ENCODE assay signal across 7 cellular contexts in genomic region chr14:21748869-21749303, GRCh38.
DNase-seq lines count a peak whose midpoint lies in the region; ATAC-seq and TF ChIP-seq lines count a peak whose summit lies in the region.

No MANE protein-coding gene starts in this region.

- no peaks in the 10 kb centered on the region for H3K9me2 ChIP-seq in PC-3 (replicated peaks; ENCODE audit: low read length)

- no peak overlapping the region for H3K27ac ChIP-seq in PC-3 (ENCODE audit: low read length)

- H3K79me2 ChIP-seq in PC-3 (ENCODE audit: low read length) = no peaks in the 10 kb centered on the region

- H3K27me3 ChIP-seq in PC-3 (ENCODE audit: low read length) = peaks cover 51% of the 10 kb centered on the region

- H2AFZ ChIP-seq in PC-3 (ENCODE audit: low read length) = no peak overlapping the region

- intact Hi-C loops in PC-3 (cut with micrococcal nuclease) = no loop called here
- intact Hi-C loops in activated T-helper 1 cell treated with anti-CD3 and anti-CD28 coated beads, Interleukin-12 subunit alpha, Interleukin-12 subunit beta, Interleukin-2, Interleukin-4 antibody, amounts not matched to agents 30 ng/mL and 10 ng/mL and 1 ng/mL, durations not matched to agents 14 hours and 24 hours and 36 hours (cut with micrococcal nuclease) = loop anchor here (5.0 kb wide), 1 partner anchor 808 kb away; no protein-coding TSS in a partner anchor

- H3K9me3 ChIP-seq in PC-3 (ENCODE audit: low read length) = no peaks in the 10 kb centered on the region

- peaks cover 8% of the 10 kb centered on the region for H3K4me1 Mint-ChIP-seq in activated T-helper 1 cell treated with anti-CD3 and anti-CD28 coated beads, Interleukin-12 subunit alpha, Interleukin-12 subunit beta, Interleukin-2, Interleukin-4 antibody, amounts not matched to agents 30 ng/mL and 10 ng/mL and 1 ng/mL, durations not matched to agents 14 hours and 24 hours and 36 hours (ENCODE audit: low read depth)

- H3K9ac ChIP-seq in PC-3 (ENCODE audit: low read length) = no peak overlapping the region

- H3K36me3 ChIP-seq in PC-3 (ENCODE audit: low read depth, low read length) = no peaks in the 10 kb centered on the region

- ATAC-seq in HG02938 (IDR thresholded peaks at IDR 0.05; ENCODE audit: unreplicated experiment) (peak; percentile 61), PC-3 (peak; percentile 73), HG03439 (IDR thresholded peaks at IDR 0.05; ENCODE audit: unreplicated experiment) (no peak)

- no peak overlapping the region for H3K4me2 ChIP-seq in PC-3 (ENCODE audit: low read length)

- H4K20me1 ChIP-seq in PC-3 (ENCODE audit: low read length) = no peaks in the 10 kb centered on the region

- TF ChIP-seq CTCF in PC-3 (conservative IDR thresholded peaks at IDR 0.05; ENCODE audit: low read depth, low read length) = peak; percentile 83
- peak; percentile 80 for TF ChIP-seq CTCF in retinal pigment epithelial cell (conservative IDR thresholded peaks at IDR 0.05; ENCODE audit: low read depth, low read length)

- DNase-seq in GM03348 (ENCODE audit: low spot score) = peak; percentile 47
- peak; percentile 72 for DNase-seq in PC-3
- peak; percentile 28 for DNase-seq in activated T-helper 1 cell treated with anti-CD3 and anti-CD28 coated beads, Interleukin-12 subunit alpha, Interleukin-12 subunit beta, Interleukin-2, Interleukin-4 antibody, amounts not matched to agents 30 ng/mL and 10 ng/mL and 1 ng/mL, durations not matched to agents 14 hours and 24 hours and 36 hours (ENCODE audit: low spot score)
- peak; percentile 64 for DNase-seq in globus pallidus (ENCODE audit: low spot score)
- no peak for DNase-seq in retinal pigment epithelial cell (ENCODE audit: low read depth)

- CTCF ChIA-PET in PC-3 (lab: Charles Lee) = no interaction called here

- no peaks in the 10 kb centered on the region for H3K4me1 ChIP-seq in PC-3 (ENCODE audit: insufficient read depth, low read length)

- H3K4me3 ChIP-seq in PC-3 (ENCODE audit: low read length) (no peak overlapping the region), retinal pigment epithelial cell (ENCODE audit: low read length) (no peak overlapping the region)

- H3F3A ChIP-seq in PC-3 (ENCODE audit: low read length, unreplicated experiment) = no peaks in the 10 kb centered on the region

- H3K36me3 Mint-ChIP-seq in activated T-helper 1 cell treated with anti-CD3 and anti-CD28 coated beads, Interleukin-12 subunit alpha, Interleukin-12 subunit beta, Interleukin-2, Interleukin-4 antibody, amounts not matched to agents 30 ng/mL and 10 ng/mL and 1 ng/mL, durations not matched to agents 14 hours and 24 hours and 36 hours (ENCODE audit: low read depth) = no peaks in the 10 kb centered on the region

- peaks cover 25% of the 10 kb centered on the region for H3K27me3 Mint-ChIP-seq in activated T-helper 1 cell treated with anti-CD3 and anti-CD28 coated beads, Interleukin-12 subunit alpha, Interleukin-12 subunit beta, Interleukin-2, Interleukin-4 antibody, amounts not matched to agents 30 ng/mL and 10 ng/mL and 1 ng/mL, durations not matched to agents 14 hours and 24 hours and 36 hours (ENCODE audit: insufficient read depth)

- POLR2A ChIA-PET in PC-3 (lab: Charles Lee; ENCODE audit: unreplicated experiment) = no interaction called here

- peak overlapping the region; percentile 11 for H3K27ac Mint-ChIP-seq in activated T-helper 1 cell treated with anti-CD3 and anti-CD28 coated beads, Interleukin-12 subunit alpha, Interleukin-12 subunit beta, Interleukin-2, Interleukin-4 antibody, amounts not matched to agents 30 ng/mL and 10 ng/mL and 1 ng/mL, durations not matched to agents 14 hours and 24 hours and 36 hours

- no TSS peak for BruUV-seq in PC-3 (replicated peaks; lab: Mats Ljungman, UMichigan)

- H3K4me3 Mint-ChIP-seq in activated T-helper 1 cell treated with anti-CD3 and anti-CD28 coated beads, Interleukin-12 subunit alpha, Interleukin-12 subunit beta, Interleukin-2, Interleukin-4 antibody, amounts not matched to agents 30 ng/mL and 10 ng/mL and 1 ng/mL, durations not matched to agents 14 hours and 24 hours and 36 hours = peak overlapping the region; percentile 67

- H3K9me3 Mint-ChIP-seq in activated T-helper 1 cell treated with anti-CD3 and anti-CD28 coated beads, Interleukin-12 subunit alpha, Interleukin-12 subunit beta, Interleukin-2, Interleukin-4 antibody, amounts not matched to agents 30 ng/mL and 10 ng/mL and 1 ng/mL, durations not matched to agents 14 hours and 24 hours and 36 hours = no peaks in the 10 kb centered on the region
